ENCODE assay signal across 9 cellular contexts in genomic region chr6:79048611-79049010, GRCh38. TPM values are rescaled to one million over a fixed set of nuclear protein-coding genes. Genes with fewer than 3 reads are reported as not detected.
DNase-seq lines count a peak whose midpoint lies in the region; ATAC-seq and TF ChIP-seq lines count a peak whose summit lies in the region.
"Had no signal": no experiment of that assay in that cellular context is flagged by ENCODE, and none has a peak within 500 bp of the region (broad histone marks: within the 10 kb centered on the region; RNA-seq: fewer than 3 reads in every experiment).

No MANE protein-coding gene starts in this region.

- no peaks in the 10 kb centered on the region for H3K4me1 ChIP-seq in BE2C

- ATAC-seq in SK-N-SH treated with all-trans-retinoic acid at 6 μM for 48 hours, result peak; percentile 78
- ATAC-seq in GM19324 (IDR thresholded peaks at IDR 0.05; ENCODE audit: low FRiP score, unreplicated experiment), result no peak
- no peak for ATAC-seq in HG03460 (IDR thresholded peaks at IDR 0.05; ENCODE audit: unreplicated experiment)
- no peak for ATAC-seq in GM21723 (IDR thresholded peaks at IDR 0.05; ENCODE audit: unreplicated experiment)

- H3K9me3 ChIP-seq in BE2C, result no peaks in the 10 kb centered on the region

- TF ChIP-seq CTCF in BE2C (IDR thresholded peaks at IDR 0.05; ENCODE audit: low read depth, low read length), result peak; percentile 65

- DNase-seq in BE2C, result peak; percentile 43
- DNase-seq in H7, result peak; percentile 4
- peak; percentile 17 for DNase-seq in iPS-NIHi11 (ENCODE audit: low spot score)
- no peak for DNase-seq in stimulated activated CD4-positive, alpha-beta T cell treated with anti-CD3 and anti-CD28 coated beads, Interleukin-12 subunit alpha, Interleukin-12 subunit beta, amount 100 ng/mL, for 4 hours
- DNase-seq: stimulated activated CD4-positive, alpha-beta T cell treated with anti-CD3 and anti-CD28 coated beads, Interleukin-15, amount 100 ng/mL, for 24 hours had no signal

- H3K36me3 ChIP-seq in BE2C (peaks cover 25% of the 10 kb centered on the region), H7 (replicated peaks; ENCODE audit: control insufficient read depth, insufficient read depth, low read length) (no peaks in the 10 kb centered on the region; the same call in 1 of the 2 replicates)

- no peak overlapping the region for H3K4me3 ChIP-seq in BE2C (ENCODE audit: low read depth, low read length)
- no peak overlapping the region for H3K4me3 ChIP-seq in H7 (ENCODE audit: insufficient read depth, low read depth, low read length)

- no peaks in the 10 kb centered on the region for H3K27me3 ChIP-seq in BE2C
- H3K27me3 ChIP-seq in H7 (ENCODE audit: control insufficient read depth, insufficient read depth, low read length), result no peaks in the 10 kb centered on the region

TF ChIP-seq in SK-N-SH treated with all-trans-retinoic acid at 6 μM for 48 hours, 23 proteins besides CTCF, POLR2A, EP300 and RAD21:
- no peak for TF ChIP-seq ZC3H10 (CRISPR knock-in tag; IDR thresholded peaks at IDR 0.05)
- TF ChIP-seq POU6F1 (CRISPR knock-in tag; IDR thresholded peaks at IDR 0.05; ENCODE audit: borderline replicate concordance, low read depth), result no peak
- no peak for TF ChIP-seq RARB (CRISPR knock-in tag; IDR thresholded peaks at IDR 0.05)
- no peak for TF ChIP-seq GLIS3 (CRISPR knock-in tag; IDR thresholded peaks at IDR 0.05)
- TF ChIP-seq ZFP3 (CRISPR knock-in tag; IDR thresholded peaks at IDR 0.05), result no peak
- no peak for TF ChIP-seq ZFP30 (CRISPR knock-in tag; IDR thresholded peaks at IDR 0.05)
- no peak for TF ChIP-seq ISL1 (CRISPR knock-in tag; IDR thresholded peaks at IDR 0.05)
- TF ChIP-seq CSRNP3 (CRISPR knock-in tag; IDR thresholded peaks at IDR 0.05), result no peak

RNA-seq across cellular contexts. Expression of gene PHIP, which starts 29.4 kb away (rescaled TPM):
- polyA plus RNA-seq in BE2C (2012; ENCODE audit: insufficient read depth, insufficient read length, low read depth), result 4.3 TPM
- 24.4 and 39.5 TPM in 2 replicates for total RNA-seq in H7 (2014; rRNA removed; shearing (Covaris generic))
